In the genomic region with DNA sequence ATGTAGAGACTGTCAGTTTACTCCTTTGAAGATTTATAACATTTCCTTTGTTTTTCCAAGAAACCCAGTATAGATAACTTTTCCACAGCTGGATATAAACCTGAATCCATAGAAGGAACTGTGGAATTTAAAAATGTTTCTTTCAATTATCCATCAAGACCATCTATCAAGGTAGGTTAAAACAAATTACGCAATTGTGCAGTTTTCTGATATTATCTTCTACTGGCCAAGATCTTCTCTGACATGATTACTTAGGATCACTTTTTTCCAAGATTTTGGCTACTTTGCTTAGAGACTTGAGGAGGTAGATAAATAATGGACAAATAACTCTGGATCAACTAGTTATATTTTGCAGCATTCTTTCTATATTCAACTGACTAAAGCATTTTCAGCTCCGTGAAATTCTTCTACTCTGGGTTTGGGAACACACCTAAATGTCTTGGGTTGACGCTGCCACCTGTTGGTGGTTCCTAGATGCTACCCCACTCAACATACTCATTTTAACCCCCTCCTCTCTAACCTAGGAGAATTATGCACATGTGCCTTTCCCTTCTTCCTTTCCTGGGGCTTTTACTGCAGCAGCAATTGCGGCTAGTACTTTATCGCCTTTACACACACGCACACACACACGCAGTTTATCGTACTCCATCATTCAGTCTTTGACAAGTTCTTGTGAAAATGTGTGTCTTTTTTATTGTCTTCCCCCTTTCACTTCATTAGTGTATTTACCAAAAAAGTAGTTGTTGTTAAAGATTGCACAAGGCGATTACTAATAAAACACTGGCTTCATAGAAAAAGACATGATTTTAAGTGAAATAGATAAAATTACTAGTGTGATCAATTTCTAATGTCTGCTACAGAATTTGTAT, we compare ENCODE assay signal across 8 cellular contexts. TPM values are rescaled to one million over a fixed set of nuclear protein-coding genes. Genes with fewer than 3 reads are reported as not detected.
DNase-seq lines count a peak whose midpoint lies in the region; ATAC-seq and TF ChIP-seq lines count a peak whose summit lies in the region.

No MANE protein-coding gene starts in this region.

- no peaks in the 10 kb centered on the region for H4K20me1 ChIP-seq in SU-DHL-6 (ENCODE audit: low read depth, low read length)

- no peaks in the 10 kb centered on the region for H3F3A ChIP-seq in SU-DHL-6 (ENCODE audit: insufficient read depth)

- H3K4me2 ChIP-seq in SU-DHL-6 (ENCODE audit: low read depth, low read length, poor library complexity, severe bottlenecking) = no peak overlapping the region

- no peaks in the 10 kb centered on the region for H3K36me3 ChIP-seq in SU-DHL-6 (ENCODE audit: low read length)

- peak; percentile 4 for DNase-seq in SIG-M5 treated with dmso at 0.1 percent for 504 hours (lab: John Stamatoyannopoulos, UW; ENCODE audit: unreplicated experiment)
- DNase-seq in SIG-M5 (lab: John Stamatoyannopoulos, UW) = no peak
- DNase-seq in HT-29 (ENCODE audit: low spot score) = peak; percentile 73
- peak; percentile 5 to 65 for DNase-seq in lung microvascular endothelial cell (ENCODE audit: low read depth in 2 of 2)
- DNase-seq in DMS114 treated with DMSO at 0.1 percent for 48 hours (lab: John Stamatoyannopoulos, UW; ENCODE audit: unreplicated experiment) = no peak
- no peak for DNase-seq in stimulated activated CD8-positive, alpha-beta memory T cell treated with anti-CD3 and anti-CD28 coated beads, Interleukin-4, amount 100 ng/mL, for 48 hours

- H2AFZ ChIP-seq in SU-DHL-6 (ENCODE audit: low read depth, low read length, severe bottlenecking) = no peak overlapping the region

- no peak for ATAC-seq in esophagus mucosa

- no peak overlapping the region for H3K4me3 ChIP-seq in SU-DHL-6 (ENCODE audit: insufficient read depth, low read length, poor library complexity, severe bottlenecking)

- no peaks in the 10 kb centered on the region for H3K9me3 ChIP-seq in SU-DHL-6 (ENCODE audit: insufficient read depth, low read length)

- no peaks in the 10 kb centered on the region for H3K79me2 ChIP-seq in SU-DHL-6 (ENCODE audit: insufficient read depth, low read length)

- H3K9ac ChIP-seq in SU-DHL-6 (ENCODE audit: low read length) = no peak overlapping the region

- TF ChIP-seq CTCF in SU-DHL-6 (IDR thresholded peaks at IDR 0.05; ENCODE audit: insufficient read depth, low read length, poor library complexity, severe bottlenecking) = peak; percentile 29

- no peaks in the 10 kb centered on the region for H3K27me3 ChIP-seq in SU-DHL-6 (ENCODE audit: low read length)

- H3K9me2 ChIP-seq in SU-DHL-6 (replicated peaks; ENCODE audit: insufficient read depth, low read length) = no peaks in the 10 kb centered on the region

- H3K27ac ChIP-seq in SU-DHL-6 (ENCODE audit: low read depth, low read length) = no peak overlapping the region

RNA-seq across cellular contexts. Expression of a gene that starts 32.7 kb away (rescaled TPM):
- not detected in 2 replicates for total RNA-seq in HT-29 (2014; rRNA removed; shearing (Covaris generic))
- total RNA-seq in lung microvascular endothelial cell (not detected in 2 replicates), esophagus mucosa (0.24 TPM)

Comparison
In these comparisons a context has a peak if more than half of its experiments do, and no peak if none do; other contexts are left out.
1. DNase-seq: peak in SIG-M5 treated with dmso at 0.1 percent for 504 hours (single experiment), HT-29 (single experiment) and lung microvascular endothelial cell (2 of 2); none in SIG-M5 (single experiment), DMS114 treated with DMSO at 0.1 percent for 48 hours (single experiment) and stimulated activated CD8-positive, alpha-beta memory T cell treated with anti-CD3 and anti-CD28 coated beads, Interleukin-4, amount 100 ng/mL, for 48 hours (single experiment).